In genomic region chr17:8797621-8798175, GRCh38 we compare ENCODE assay signal across 1 cellular context.
TF ChIP-seq lines count a peak whose summit lies in the region.

No MANE protein-coding gene starts in this region.

TF ChIP-seq in GM23338, 12 proteins besides CTCF, POLR2A, EP300 and RAD21 (continued from another document):
- TF ChIP-seq ETS1 (IDR thresholded peaks at IDR 0.05) (no peak), EZH2phosphoT487 (IDR thresholded peaks at IDR 0.05; ENCODE audit: unreplicated experiment) (no peak), CREB1 (CRISPR knock-in tag; IDR thresholded peaks at IDR 0.05; ENCODE audit: low read depth) (no peak), ZNF462 (CRISPR knock-in tag; IDR thresholded peaks at IDR 0.05) (no peak), NANOG (IDR thresholded peaks at IDR 0.05; ENCODE audit: borderline replicate concordance) (no peak)
